12 cellular contexts compared by ENCODE assay signal in the genomic region with DNA sequence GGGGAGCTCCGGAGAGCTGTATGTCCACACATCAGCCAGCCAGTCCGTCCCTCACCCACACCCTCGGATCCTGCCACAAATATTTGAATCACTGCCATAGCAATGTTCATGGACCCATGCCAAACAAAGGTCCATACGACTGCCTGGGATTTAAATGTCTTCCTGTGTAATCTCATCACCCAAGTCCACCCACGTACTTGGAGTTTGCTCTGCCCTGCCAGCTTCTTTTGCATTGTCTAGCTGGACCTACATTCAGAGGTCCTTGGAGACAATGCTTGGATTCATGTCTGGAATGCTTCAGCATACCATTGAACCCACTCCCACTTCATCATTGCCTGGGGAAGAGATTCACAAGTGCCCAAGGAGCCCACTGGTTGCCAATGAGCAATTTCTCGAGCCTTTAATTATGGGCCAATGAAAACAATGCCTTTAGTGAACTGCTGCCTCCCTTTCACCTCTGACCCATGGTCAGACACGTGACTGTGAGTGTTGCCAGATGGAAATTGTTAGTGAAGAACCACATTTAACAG.
DNase-seq lines count a peak whose midpoint lies in the region; ATAC-seq and TF ChIP-seq lines count a peak whose summit lies in the region.
"Had no signal": no experiment of that assay in that cellular context is flagged by ENCODE, and none has a peak within 500 bp of the region (broad histone marks: within the 10 kb centered on the region; RNA-seq: fewer than 3 reads in every experiment).

No MANE protein-coding gene starts in this region.

- no peak overlapping the region for H3K27ac Mint-ChIP-seq in mesothelial cell of epicardium
- H3K27ac Mint-ChIP-seq: activated T-cell treated with anti-CD3 and anti-CD28 coated beads, Interleukin-2, amount 50 U/mL, for 72 hours had no signal

- H3K36me3 ChIP-seq in adipocyte (ENCODE audit: control insufficient read depth, insufficient read depth, low read length, severe bottlenecking) (no peaks in the 10 kb centered on the region), gastroesophageal sphincter (no peaks in the 10 kb centered on the region), skeletal muscle satellite cell (ENCODE audit: insufficient read depth, low read length) (no peaks in the 10 kb centered on the region)
- H3K36me3 ChIP-seq: prostate gland had no signal

- peak overlapping the region in 3 of 4 donors; percentile 67 to 69 (median 67) for H3K27ac ChIP-seq in gastroesophageal sphincter
- H3K27ac ChIP-seq: prostate gland had no signal

- peak overlapping the region; percentile 26 for H3K4me3 ChIP-seq in adipocyte (ENCODE audit: low read length)
- no peak overlapping the region for H3K4me3 ChIP-seq in gastroesophageal sphincter
- peak overlapping the region; percentile 5 for H3K4me3 ChIP-seq in skeletal muscle satellite cell (ENCODE audit: low read length)
- H3K4me3 ChIP-seq: prostate gland had no signal

- no peak for TF ChIP-seq POLR2A in gastroesophageal sphincter (IDR thresholded peaks at IDR 0.05)

- H3K4me2 ChIP-seq in skeletal muscle satellite cell (ENCODE audit: low read length), result peak overlapping the region; percentile 56

- no peak for TF ChIP-seq CTCF in gastroesophageal sphincter (IDR thresholded peaks at IDR 0.05)
- TF ChIP-seq CTCF in mesothelial cell of epicardium (IDR thresholded peaks at IDR 0.05; ENCODE audit: unreplicated experiment), result no peak

- H3K4me3 Mint-ChIP-seq in mesothelial cell of epicardium, result no peak overlapping the region
- H3K4me3 Mint-ChIP-seq: activated T-cell treated with anti-CD3 and anti-CD28 coated beads, Interleukin-2, amount 50 U/mL, for 72 hours; stimulated activated naive CD8-positive, alpha-beta T cell treated with anti-CD3 and anti-CD28 coated beads, Interleukin-15, amount 100 ng/mL, for 72 hours had no signal

- no peaks in the 10 kb centered on the region for H3K27me3 ChIP-seq in adipocyte (replicated peaks; ENCODE audit: control insufficient read depth, insufficient read depth, low read length)
- H3K27me3 ChIP-seq in gastroesophageal sphincter, result no peaks in the 10 kb centered on the region
- H3K27me3 ChIP-seq in skeletal muscle satellite cell (ENCODE audit: control insufficient read depth, insufficient read depth, low read length), result no peaks in the 10 kb centered on the region

- no peaks in the 10 kb centered on the region for H3K9me3 Mint-ChIP-seq in mesothelial cell of epicardium
- H3K9me3 Mint-ChIP-seq: activated T-cell treated with anti-CD3 and anti-CD28 coated beads, Interleukin-2, amount 50 U/mL, for 72 hours; stimulated activated naive CD8-positive, alpha-beta T cell treated with anti-CD3 and anti-CD28 coated beads, Interleukin-15, amount 100 ng/mL, for 72 hours had no signal

- 39 to 47% methylated on average over 6 to 7 of the region's 7 CpGs for WGBS in gastroesophageal sphincter (ENCODE audit: low coverage in 1 of 2), 2 donors

- peak; percentile 3 for ATAC-seq in gastroesophageal sphincter
- ATAC-seq: activated T-cell treated with anti-CD3 and anti-CD28 coated beads, Interleukin-2, amount 50 U/mL, for 72 hours; stimulated activated naive CD8-positive, alpha-beta T cell treated with anti-CD3 and anti-CD28 coated beads, Interleukin-15, amount 100 ng/mL, for 72 hours had no signal

- H3K36me3 Mint-ChIP-seq in mesothelial cell of epicardium, result no peaks in the 10 kb centered on the region

- TF ChIP-seq EP300 in gastroesophageal sphincter (IDR thresholded peaks at IDR 0.05), result no peak

- H3K9me3 ChIP-seq in adipocyte (ENCODE audit: control insufficient read depth, low read length) (no peaks in the 10 kb centered on the region), gastroesophageal sphincter (no peaks in the 10 kb centered on the region), skeletal muscle satellite cell (replicated peaks; ENCODE audit: low read length) (no peaks in the 10 kb centered on the region)
- H3K9me3 ChIP-seq: prostate gland had no signal

- peaks cover 14% of the 10 kb centered on the region for H3K4me1 Mint-ChIP-seq in mesothelial cell of epicardium
- H3K4me1 Mint-ChIP-seq: stimulated activated naive CD8-positive, alpha-beta T cell treated with anti-CD3 and anti-CD28 coated beads, Interleukin-15, amount 100 ng/mL, for 72 hours had no signal

- DNase-seq in GOT3 (lab: John Stamatoyannopoulos, UW), result peak; percentile 72
- DNase-seq in adipocyte (ENCODE audit: low read depth), result peak; percentile 87
- DNase-seq in ureter (ENCODE audit: low spot score), result no peak
- no peak for DNase-seq in mesothelial cell of epicardium (ENCODE audit: low spot score in 2 of 2, unreplicated experiment in 2 of 2)
- no peak for DNase-seq in NCI-H2029 treated with DMSO at 0.1 percent for 48 hours (lab: John Stamatoyannopoulos, UW)
- DNase-seq in cortex of kidney (lab: John Stamatoyannopoulos, UW), result no peak
- DNase-seq: activated T-cell treated with anti-CD3 and anti-CD28 coated beads, Interleukin-2, amount 50 U/mL, for 72 hours; stimulated activated naive CD8-positive, alpha-beta T cell treated with anti-CD3 and anti-CD28 coated beads, Interleukin-15, amount 100 ng/mL, for 72 hours; T-helper 9 cell had no signal

- H3K9ac ChIP-seq in adipocyte (ENCODE audit: low read length), result no peak overlapping the region
- H3K9ac ChIP-seq in skeletal muscle satellite cell (ENCODE audit: low read depth, low read length), result peak overlapping the region; percentile 58

- no peaks in the 10 kb centered on the region for H3K27me3 Mint-ChIP-seq in mesothelial cell of epicardium (ENCODE audit: low read depth)
- H3K27me3 Mint-ChIP-seq: stimulated activated naive CD8-positive, alpha-beta T cell treated with anti-CD3 and anti-CD28 coated beads, Interleukin-15, amount 100 ng/mL, for 72 hours had no signal

- peaks cover 49% of the 10 kb centered on the region for H3K4me1 ChIP-seq in adipocyte (ENCODE audit: control insufficient read depth, insufficient read depth, low read length)
- H3K4me1 ChIP-seq in gastroesophageal sphincter, result peaks cover 17 to 38% (median 24%) of the 10 kb centered on the region in 3 donors
- peaks cover 38% of the 10 kb centered on the region for H3K4me1 ChIP-seq in skeletal muscle satellite cell (ENCODE audit: control insufficient read depth, insufficient read depth, low read length)
- H3K4me1 ChIP-seq: prostate gland had no signal

Comparison
In these comparisons a context has a peak if more than half of its experiments do, and no peak if none do; other contexts are left out.
1. DNase-seq: peak in GOT3 (single experiment) and adipocyte (single experiment); none in ureter (single experiment), mesothelial cell of epicardium (0 of 2), NCI-H2029 treated with DMSO at 0.1 percent for 48 hours (single experiment) and cortex of kidney (single experiment).
2. H3K4me3 ChIP-seq: peak in adipocyte (single experiment) and skeletal muscle satellite cell (single experiment); none in gastroesophageal sphincter (0 of 2).